ENCODE assay signal across 8 cellular contexts in genomic region chr19:48752511-48753365, GRCh38.
DNase-seq lines count a peak whose midpoint lies in the region; ATAC-seq lines count a peak whose summit lies in the region.

FUT1 (minus strand) TSS chr19:48752641; CDS start chr19:48751281, 1,360 bp downstream.

- H3K4me3 ChIP-seq in mucosa of stomach (ENCODE audit: low read length): peak within 1 kb of the TSS; percentile 47

- H3K9ac ChIP-seq in mucosa of stomach (ENCODE audit: low read length): peak within 1 kb of the TSS; percentile 77

- peaks cover 38% of the 10 kb centered on the region for H3K27me3 ChIP-seq in mucosa of stomach (ENCODE audit: control insufficient read depth, insufficient read depth, low read length)

- ATAC-seq in GM19351 (IDR thresholded peaks at IDR 0.05; ENCODE audit: unreplicated experiment): no peak
- ATAC-seq in HG02642 (IDR thresholded peaks at IDR 0.05; ENCODE audit: poor library complexity, unreplicated experiment): no peak
- ATAC-seq in HG02588 (IDR thresholded peaks at IDR 0.05; ENCODE audit: unreplicated experiment): no peak

- H3K9me3 ChIP-seq in mucosa of stomach (ENCODE audit: control insufficient read depth, low read length): no peaks in the 10 kb centered on the region

- DNase-seq in ELR (ENCODE audit: low read depth) (peak; percentile 67), NCI-H2029 treated with DMSO at 0.1 percent for 48 hours (lab: John Stamatoyannopoulos, UW) (peak; percentile 69), epithelial cell of prostate (ENCODE audit: low read depth, low spot score) (peak; percentile 60)
- DNase-seq in activated CD4-positive, alpha-beta T cell treated with anti-CD3 and anti-CD28 coated beads, Interleukin-2, amount 50 U/mL, for 48 hours: peak; percentile 36 to 43

- H3K27ac ChIP-seq in epithelial cell of prostate: peak within 1 kb of the TSS; percentile 78

- peaks cover 34% of the 10 kb centered on the region for H3K4me1 ChIP-seq in mucosa of stomach (ENCODE audit: control insufficient read depth, insufficient read depth, low read length)

- no peaks in the 10 kb centered on the region for H3K36me3 ChIP-seq in mucosa of stomach (ENCODE audit: control insufficient read depth, insufficient read depth, low read length)
